ENCODE assay signal across 9 cellular contexts in the genomic region with DNA sequence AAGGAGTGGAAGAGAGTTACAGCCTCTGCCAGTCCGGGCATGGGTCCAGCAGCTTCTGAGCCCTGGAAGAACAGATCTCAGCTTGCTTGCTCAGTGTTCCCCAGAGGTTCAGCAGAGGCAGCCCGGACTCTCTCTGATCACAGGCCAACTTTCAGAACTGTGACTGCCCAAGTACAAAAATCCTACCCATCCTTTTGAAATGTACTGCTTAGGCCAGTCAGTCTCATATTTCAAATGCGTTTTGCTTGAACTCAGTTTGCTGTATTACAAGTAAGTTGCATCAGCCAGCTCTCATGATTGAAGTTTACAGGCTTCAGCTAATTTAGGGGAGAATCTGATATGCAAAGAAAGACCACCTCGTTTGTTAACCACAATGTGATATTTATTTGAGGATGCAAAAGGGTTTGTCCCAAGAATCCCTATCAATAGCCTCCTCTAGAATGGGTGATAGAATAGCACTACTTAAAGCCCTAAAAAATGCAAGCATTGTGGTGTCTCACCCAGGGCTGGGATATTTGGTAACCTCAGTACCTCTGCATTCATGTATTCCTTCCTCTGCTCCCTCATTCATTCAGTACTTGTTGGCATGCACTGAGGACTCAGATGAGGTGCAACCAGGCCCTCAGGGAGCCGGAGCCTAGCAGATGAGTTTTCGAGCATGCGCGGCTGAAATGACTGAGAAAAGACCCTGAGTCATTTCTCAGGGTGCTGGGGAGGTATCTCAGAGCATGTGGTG. TPM values are rescaled to one million over a fixed set of nuclear protein-coding genes. Genes with fewer than 3 reads are reported as not detected.
A peak's percentile ranks its signal among the peaks of the same experiment; 100 is the strongest.
DNase-seq lines count a peak whose midpoint lies in the region; ATAC-seq, FAIRE-seq and TF ChIP-seq lines count a peak whose summit lies in the region.
"Had no signal": no experiment of that assay in that cellular context is flagged by ENCODE, and none has a peak within 500 bp of the region (broad histone marks: within the 10 kb centered on the region; RNA-seq: fewer than 3 reads in every experiment).

No MANE protein-coding gene starts in this region.

- H2BK5ac ChIP-seq in mesenchymal stem cell (ENCODE audit: low read depth, low read length, poor library complexity, severe bottlenecking) (no peak overlapping the region), trophoblast cell (ENCODE audit: low read depth, low read length, poor library complexity) (no peak overlapping the region)

- peaks cover 27% of the 10 kb centered on the region for H3K79me1 ChIP-seq in mesenchymal stem cell (replicated peaks; ENCODE audit: low read length, poor library complexity, severe bottlenecking)
- H3K79me1 ChIP-seq in trophoblast cell (ENCODE audit: low read length), result no peaks in the 10 kb centered on the region

- H4K12ac ChIP-seq in trophoblast cell (ENCODE audit: low read depth, low read length), result no peak overlapping the region

- no peak for TF ChIP-seq POLR2A in GM12878 (IDR thresholded peaks at IDR 0.05; ENCODE audit: low read depth, low read length)

- TF ChIP-seq CTCF in DOHH2 (IDR thresholded peaks at IDR 0.05; ENCODE audit: low read depth, low read length, poor library complexity, severe bottlenecking) (no peak), GM12878 (IDR thresholded peaks at IDR 0.05 in 2 of 3, conservative IDR thresholded peaks at IDR 0.05 in 1 of 3; ENCODE audit: control insufficient read depth in 2 of 3, extremely low read depth in 1 of 3, insufficient read depth in 1 of 3, low read depth in 3 of 3, low read length in 3 of 3) (no peak)

- peaks cover 50% of the 10 kb centered on the region for H3K79me2 ChIP-seq in DOHH2 (ENCODE audit: control insufficient read depth, low read length)
- H3K79me2 ChIP-seq in GM12878 (ENCODE audit: control insufficient read depth, insufficient read depth, low read length), result peaks cover 3% of the 10 kb centered on the region
- H3K79me2 ChIP-seq in trophoblast cell (ENCODE audit: control insufficient read depth, insufficient read depth, low read length, poor library complexity), result no peaks in the 10 kb centered on the region

- H3K27me3 ChIP-seq in DOHH2 (ENCODE audit: control insufficient read depth, low read length), result no peaks in the 10 kb centered on the region
- H3K27me3 ChIP-seq in GM12878 (replicated peaks in 1 of 2; ENCODE audit: control insufficient read depth in 2 of 2, insufficient read depth in 2 of 2, low read length in 1 of 2), result no peaks in the 10 kb centered on the region
- H3K27me3 ChIP-seq in mesenchymal stem cell (ENCODE audit: control insufficient read depth in 1 of 2, insufficient read depth in 1 of 2, low read length in 2 of 2), result no peaks in the 10 kb centered on the region
- H3K27me3 ChIP-seq in trophoblast cell (ENCODE audit: insufficient read depth, low read length), result no peaks in the 10 kb centered on the region

- SMC1A ChIA-PET in GM12878 (lab: Charles Lee; ENCODE audit: uncharacterized antibody, unreplicated experiment), result interaction anchor here (1.1 kb wide), 1 partner anchor 91 kb away, joined by 3 read pairs; no protein-coding TSS in a partner anchor

- H3K18ac ChIP-seq in mesenchymal stem cell (ENCODE audit: low read depth in 1 of 2, low read length in 2 of 2), result peak overlapping the region in 1 of 2 experiments; percentile 66
- no peak overlapping the region for H3K18ac ChIP-seq in trophoblast cell (ENCODE audit: low read length)

- H3K36me3 ChIP-seq in DOHH2 (ENCODE audit: control insufficient read depth, low read length) (peaks cover 91% of the 10 kb centered on the region), GM12878 (ENCODE audit: control insufficient read depth in 2 of 2, insufficient read depth in 2 of 2, low read length in 1 of 2) (peaks cover 6 to 7% of the 10 kb centered on the region in 2 experiments; a peak in 3 of 4 replicates), mesenchymal stem cell (ENCODE audit: control insufficient read depth in 1 of 2, insufficient read depth in 2 of 2, low read depth in 1 of 2, low read length in 2 of 2) (peaks cover 40 to 61% of the 10 kb centered on the region in 2 experiments), trophoblast cell (ENCODE audit: control insufficient read depth in 1 of 2, insufficient read depth in 2 of 2, low read length in 2 of 2) (peaks cover 21 to 38% of the 10 kb centered on the region in 2 experiments)

- no peak for TF ChIP-seq EP300 in GM12878 (IDR thresholded peaks at IDR 0.05; ENCODE audit: borderline replicate concordance in 1 of 2, control insufficient read depth in 1 of 2, low read depth in 2 of 2, low read length in 2 of 2)

- H3K27ac ChIP-seq in DOHH2 (ENCODE audit: low read depth, low read length), result peak overlapping the region; percentile 38
- peak overlapping the region; percentile 60 for H3K27ac ChIP-seq in GM12878 (ENCODE audit: control insufficient read depth, insufficient read depth)
- peak overlapping the region; percentile 39 for H3K27ac ChIP-seq in mesenchymal stem cell (ENCODE audit: low read length, poor library complexity, severe bottlenecking)
- H3K27ac ChIP-seq in trophoblast cell (ENCODE audit: low read depth, low read length), result no peak overlapping the region
- H3K27ac ChIP-seq: KMS-11 had no signal

- RAD21 ChIA-PET in GM12878 (lab: Charles Lee; ENCODE audit: unreplicated experiment), result no interaction called here

- no peak for TF ChIP-seq RAD21 in GM12878 (IDR thresholded peaks at IDR 0.05; ENCODE audit: insufficient read depth, low read depth, low read length)

- intact Hi-C loops in GM12878 (cut with micrococcal nuclease; ENCODE audit: unreplicated experiment), result no loop called here

- H2BK12ac ChIP-seq in mesenchymal stem cell (ENCODE audit: low read length in 2 of 2) (peak overlapping the region in 1 of 2 experiments; percentile 82), trophoblast cell (ENCODE audit: low read length) (no peak overlapping the region)

- ATAC-seq in GM12878, result peak; percentile 43
- ATAC-seq in HG03196 (IDR thresholded peaks at IDR 0.05; ENCODE audit: unreplicated experiment), result no peak

- DNase-seq in NCI-H2029 (lab: John Stamatoyannopoulos, UW) (peak; percentile 50), GM12878 (ENCODE audit: low read depth, low spot score) (no peak), mesenchymal stem cell (peak; percentile 74), trophoblast cell (no peak)
- no peak for DNase-seq in NK-92 treated with Interleukin-12 subunit alpha and Interleukin-12 subunit beta, amount 100 ng/mL, for 24 hours (lab: John Stamatoyannopoulos, UW)
- DNase-seq in stimulated activated CD4-positive, alpha-beta T cell treated with anti-CD3 and anti-CD28 coated beads, Interleukin-4, amount 100 ng/mL, for 1 hour, result no peak

- in situ Hi-C loops in GM12878 (cut with MboI), result no loop called here

- H3K4me3 ChIP-seq in DOHH2 (ENCODE audit: low read length) (no peak overlapping the region), GM12878 (no peak overlapping the region), mesenchymal stem cell (ENCODE audit: insufficient read depth in 1 of 2, low read depth in 1 of 2, low read length in 2 of 2) (peak overlapping the region in 1 of 2 experiments; percentile 38), trophoblast cell (ENCODE audit: low read depth, low read length) (no peak overlapping the region)

- H2AFZ ChIP-seq in GM12878 (ENCODE audit: control insufficient read depth, low read depth, low read length) (peak overlapping the region; percentile 34), mesenchymal stem cell (ENCODE audit: low read depth, low read length) (no peak overlapping the region), trophoblast cell (ENCODE audit: insufficient read depth, low read length, poor library complexity) (no peak overlapping the region)

- FAIRE-seq in GM12878 (lab: Jason Lieb, UNC), result no peak

- no peak overlapping the region for H3K23ac ChIP-seq in mesenchymal stem cell (ENCODE audit: low read length in 2 of 2)
- H3K23ac ChIP-seq in trophoblast cell (ENCODE audit: low read length), result no peak overlapping the region

- H3K9me3 ChIP-seq in DOHH2 (ENCODE audit: control insufficient read depth, insufficient read depth, low read length) (no peaks in the 10 kb centered on the region), GM12878 (replicated peaks; ENCODE audit: control insufficient read depth, insufficient read depth, low read length) (0 out of 3 replicates have a peak, but pooled peaks cover 2% of the 10 kb centered on the region), mesenchymal stem cell (ENCODE audit: control insufficient read depth, low read length) (no peaks in the 10 kb centered on the region), trophoblast cell (ENCODE audit: insufficient read depth, low read depth, low read length) (no peaks in the 10 kb centered on the region)

- WGBS in GM12878 (ENCODE audit: insufficient coverage, insufficient replicate concordance, low lambda C conversion rate, missing lambda C conversion rate), result 3% methylated on average over 8 of the region's 8 CpGs
- 93% methylated on average over 8 of the region's 8 CpGs for WGBS in mesenchymal stem cell
- WGBS in trophoblast cell (ENCODE audit: extremely low coverage, insufficient coverage, insufficient read length), result no CpG with 5 or more reads among the region's 8 CpGs

- peak overlapping the region; percentile 16 to 49 for H3K4ac ChIP-seq in mesenchymal stem cell (ENCODE audit: low read depth in 1 of 2, low read length in 2 of 2)
- H3K4ac ChIP-seq in trophoblast cell (ENCODE audit: low read depth, low read length), result no peak overlapping the region

- POLR2A ChIA-PET in GM12878 (lab: Charles Lee), result interaction anchor here (0.8 kb wide), 1 partner anchor 11 kb away, joined by 4 read pairs; no protein-coding TSS in a partner anchor

- H4K8ac ChIP-seq in mesenchymal stem cell (ENCODE audit: low read length), result peak overlapping the region; percentile 38
- H4K8ac ChIP-seq in trophoblast cell (ENCODE audit: low read depth, low read length), result no peak overlapping the region

- BruUV-seq in GM12878 (replicated peaks; lab: Mats Ljungman, UMichigan), result no TSS peak

- H4K20me1 ChIP-seq in DOHH2 (ENCODE audit: control insufficient read depth, insufficient read depth, low read depth, low read length) (no peaks in the 10 kb centered on the region), GM12878 (ENCODE audit: control insufficient read depth, insufficient read depth) (no peaks in the 10 kb centered on the region)

- no peaks in the 10 kb centered on the region for H3K9me2 ChIP-seq in DOHH2 (replicated peaks; ENCODE audit: control insufficient read depth, low read length)

- H3K14ac ChIP-seq in mesenchymal stem cell (ENCODE audit: low read length in 2 of 2) (peak overlapping the region in 1 of 2 experiments; percentile 55), trophoblast cell (ENCODE audit: low read length) (no peak overlapping the region)

- H2AK5ac ChIP-seq in mesenchymal stem cell (ENCODE audit: low read length, severe bottlenecking) (peak overlapping the region; percentile 7), trophoblast cell (ENCODE audit: low read length) (no peak overlapping the region)

- CTCF ChIA-PET in GM12878 (lab: Yijun Ruan, JAX), result interaction anchor here (1.0 kb wide), 1 partner anchor 159 kb away, joined by 5 read pairs; no protein-coding TSS in a partner anchor

- peak overlapping the region; percentile 43 for H4K91ac ChIP-seq in mesenchymal stem cell (ENCODE audit: low read length)
- H4K91ac ChIP-seq in trophoblast cell (ENCODE audit: low read depth, low read length), result no peak overlapping the region

- H2BK15ac ChIP-seq in mesenchymal stem cell (ENCODE audit: low read depth, poor library complexity, severe bottlenecking), result no peak overlapping the region

- H3K4me1 ChIP-seq in DOHH2 (ENCODE audit: control insufficient read depth, low read length) (peaks cover 13% of the 10 kb centered on the region), GM12878 (ENCODE audit: control insufficient read depth, insufficient read depth, low read length) (peaks cover 12% of the 10 kb centered on the region), mesenchymal stem cell (ENCODE audit: control insufficient read depth, insufficient read depth, low read depth, low read length) (peaks cover 3% of the 10 kb centered on the region), trophoblast cell (ENCODE audit: control insufficient read depth in 1 of 2, insufficient read depth in 2 of 2, low read length in 2 of 2) (peaks cover 4 to 13% of the 10 kb centered on the region in 2 experiments)

- H3K4me2 ChIP-seq in DOHH2 (ENCODE audit: low read length) (no peak overlapping the region), GM12878 (ENCODE audit: control insufficient read depth, insufficient read depth) (peak overlapping the region; percentile 51), mesenchymal stem cell (ENCODE audit: low read length, poor library complexity, severe bottlenecking) (no peak overlapping the region), trophoblast cell (ENCODE audit: low read length) (no peak overlapping the region)
- H3K4me2 ChIP-seq: KMS-11 had no signal

- 0 out of 2 replicates have a peak, but pooled peaks cover 3% of the 10 kb centered on the region for H3F3A ChIP-seq in DOHH2 (ENCODE audit: control insufficient read depth, insufficient read depth)

- no peak overlapping the region for H2BK120ac ChIP-seq in mesenchymal stem cell (ENCODE audit: low read depth, low read length)
- no peak overlapping the region for H2BK120ac ChIP-seq in trophoblast cell (ENCODE audit: insufficient read depth, low read length, poor library complexity)

- H3K9ac ChIP-seq in GM12878 (ENCODE audit: control insufficient read depth, insufficient read depth, low read length) (0 out of 2 replicates have a peak overlapping the region, but pooled peaks have one; percentile 4), mesenchymal stem cell (ENCODE audit: low read length) (peak overlapping the region; percentile 90), trophoblast cell (ENCODE audit: low read length) (no peak overlapping the region)
- H3K9ac ChIP-seq: KMS-11 had no signal

RNA-seq across cellular contexts. Expression of a gene that starts 7.0 kb away (rescaled TPM):
- 13.2 and 13.4 TPM in 2 replicates for total RNA-seq in GM12878 (2013; cell fraction: nucleolus; rRNA removed)
- total RNA-seq in GM12878 (2014; rRNA removed) (82.3 and 94.3 TPM in 2 replicates), GM12878 (2014; rRNA removed; fragmentation: Illumina TruSeq; extraction: Trizol) (57.2 and 59.9 TPM in 2 replicates), GM12878 (2021) (61.0 and 61.8 TPM in 2 replicates)
- polyA plus RNA-seq in GM12878 (2011; ENCODE audit: low read depth), result 19.8 TPM
- polyA plus RNA-seq in GM12878 (2011; rRNA removed) (40.2 and 52.9 TPM in 2 replicates), GM12878 (2014; fragmentation: Illumina TruSeq; extraction: Trizol) (29.5 and 46.7 TPM in 2 replicates), GM12878 (2014; fragmentation: Nextera tagmentation; extraction: Ambion mirVana) (10 to 100 TPM; 55.6 to 80.0 TPM), GM12878 (2014; rRNA removed) (91.7 and 95.0 TPM in 2 replicates), GM12878 (2016; fragmentation: Nextera tagmentation; extraction: Ambion mirVana) (100 to 1,000 TPM; 129 to 130 TPM)
- polyA plus RNA-seq in GM12878 (2011; cell fraction: cytosol; rRNA removed), result 70.8 and 80.2 TPM in 2 replicates
- polyA plus RNA-seq in GM12878 (2011; cell fraction: nucleus; rRNA removed), result 26.7 and 41.8 TPM in 2 replicates
- polyA plus RNA-seq in GM12878 (2012), result 19.0 and 21.6 TPM in 2 replicates
- polyA minus RNA-seq in GM12878 (2011; rRNA and poly(A)+ RNA removed), result 33.1 and 43.8 TPM in 2 replicates
- polyA minus RNA-seq in GM12878 (2011; cell fraction: cytosol; rRNA and poly(A)+ RNA removed), result 17.5 and 27.4 TPM in 2 replicates
- polyA minus RNA-seq in GM12878 (2011; cell fraction: nucleus; rRNA and poly(A)+ RNA removed), result 11.0 and 23.6 TPM in 2 replicates
- polyA plus RNA-seq in mesenchymal stem cell (2013, experiment 1 of 2), result 45.3 TPM
- polyA plus RNA-seq in mesenchymal stem cell (2013, experiment 2 of 2), result 43.3 TPM
- 61.7 and 61.9 TPM in 2 replicates for polyA plus RNA-seq in trophoblast cell (2013)

RNA-seq across cellular contexts. Expression of a gene that starts 7.2 kb away (rescaled TPM):
- 52.9 and 53.1 TPM in 2 replicates for total RNA-seq in GM12878 (2013; cell fraction: nucleolus; rRNA removed)
- total RNA-seq in GM12878 (2014; rRNA removed) (19.6 and 22.9 TPM in 2 replicates), GM12878 (2014; rRNA removed; fragmentation: Illumina TruSeq; extraction: Trizol) (25.4 and 25.5 TPM in 2 replicates), GM12878 (2021) (19.3 and 21.4 TPM in 2 replicates)
- polyA plus RNA-seq in GM12878 (2011; ENCODE audit: low read depth), result 6.8 TPM
- polyA plus RNA-seq in GM12878 (2011; rRNA removed) (16.8 and 20.5 TPM in 2 replicates), GM12878 (2014; fragmentation: Illumina TruSeq; extraction: Trizol) (19.8 and 23.0 TPM in 2 replicates), GM12878 (2014; fragmentation: Nextera tagmentation; extraction: Ambion mirVana) (1 to 10 TPM; 3.6 to 4.7 TPM), GM12878 (2014; rRNA removed) (13.2 and 14.0 TPM in 2 replicates), GM12878 (2016; fragmentation: Nextera tagmentation; extraction: Ambion mirVana) (10 to 100 TPM; 17.9 to 18.0 TPM)
- 10.7 and 11.0 TPM in 2 replicates for polyA plus RNA-seq in GM12878 (2011; cell fraction: cytosol; rRNA removed)
- polyA plus RNA-seq in GM12878 (2011; cell fraction: nucleus; rRNA removed), result 9.7 and 11.8 TPM in 2 replicates
- polyA plus RNA-seq in GM12878 (2012), result 8.9 and 11.5 TPM in 2 replicates
- 19.5 and 20.5 TPM in 2 replicates for polyA minus RNA-seq in GM12878 (2011; rRNA and poly(A)+ RNA removed)
- 5.2 and 13.9 TPM in 2 replicates for polyA minus RNA-seq in GM12878 (2011; cell fraction: cytosol; rRNA and poly(A)+ RNA removed)
- polyA minus RNA-seq in GM12878 (2011; cell fraction: nucleus; rRNA and poly(A)+ RNA removed), result 8.1 and 13.1 TPM in 2 replicates
- polyA plus RNA-seq in mesenchymal stem cell (2013, experiment 1 of 2), result 6.3 TPM
- 6.5 TPM for polyA plus RNA-seq in mesenchymal stem cell (2013, experiment 2 of 2)
- 8.4 TPM in 2 replicates for polyA plus RNA-seq in trophoblast cell (2013)

RNA-seq across cellular contexts. Expression of a gene that starts 15.1 kb away (rescaled TPM):
- 0.33 TPM in 1 of 2 replicates, not detected in the other for total RNA-seq in GM12878 (2013; cell fraction: nucleolus; rRNA removed)
- total RNA-seq in GM12878 (2014; rRNA removed) (0.11 and 0.16 TPM in 2 replicates), GM12878 (2014; rRNA removed; fragmentation: Illumina TruSeq; extraction: Trizol) (0.18 and 0.22 TPM in 2 replicates), GM12878 (2021) (0.18 TPM in 1 of 2 replicates, not detected in the other)
- 0.52 TPM for polyA plus RNA-seq in GM12878 (2011; ENCODE audit: low read depth)
- polyA plus RNA-seq in GM12878 (2011; rRNA removed) (0.18 TPM in 1 of 2 replicates, not detected in the other), GM12878 (2014; fragmentation: Illumina TruSeq; extraction: Trizol) (0.34 and 0.35 TPM in 2 replicates), GM12878 (2014; fragmentation: Nextera tagmentation; extraction: Ambion mirVana) (under 1 TPM; 0.20 to 0.37 TPM), GM12878 (2014; rRNA removed) (0.22 and 0.64 TPM in 2 replicates), GM12878 (2016; fragmentation: Nextera tagmentation; extraction: Ambion mirVana) (under 1 TPM; 0.51 to 0.57 TPM)
- polyA plus RNA-seq in GM12878 (2011; cell fraction: cytosol; rRNA removed), result 0.13 and 0.18 TPM in 2 replicates
- polyA plus RNA-seq in GM12878 (2011; cell fraction: nucleus; rRNA removed), result 0.31 and 0.56 TPM in 2 replicates
- 0.49 and 0.87 TPM in 2 replicates for polyA plus RNA-seq in GM12878 (2012)
- polyA minus RNA-seq in GM12878 (2011; rRNA and poly(A)+ RNA removed), result 0.29 and 0.41 TPM in 2 replicates
- not detected in 2 replicates for polyA minus RNA-seq in GM12878 (2011; cell fraction: cytosol; rRNA and poly(A)+ RNA removed)
- polyA minus RNA-seq in GM12878 (2011; cell fraction: nucleus; rRNA and poly(A)+ RNA removed), result not detected in 2 replicates
- polyA plus RNA-seq in mesenchymal stem cell (2013, experiment 1 of 2), result 0.10 TPM
- 0.12 TPM for polyA plus RNA-seq in mesenchymal stem cell (2013, experiment 2 of 2)
- 0.15 and 0.18 TPM in 2 replicates for polyA plus RNA-seq in trophoblast cell (2013)

RNA-seq across cellular contexts. Expression of a gene that starts 42.9 kb away (rescaled TPM):
- total RNA-seq in GM12878 (2013; cell fraction: nucleolus; rRNA removed), result 218 and 241 TPM in 2 replicates
- total RNA-seq in GM12878 (2014; rRNA removed), result 120 and 141 TPM in 2 replicates
- 22.4 and 25.3 TPM in 2 replicates for total RNA-seq in GM12878 (2014; rRNA removed; fragmentation: Illumina TruSeq; extraction: Trizol)
- total RNA-seq in GM12878 (2021), result 92.9 and 96.9 TPM in 2 replicates
- polyA plus RNA-seq in GM12878 (2011; ENCODE audit: low read depth), result 42.4 TPM
- 80.4 and 90.9 TPM in 2 replicates for polyA plus RNA-seq in GM12878 (2011; rRNA removed)
- polyA plus RNA-seq in GM12878 (2011; cell fraction: cytosol; rRNA removed), result 56.2 and 81.2 TPM in 2 replicates
- 56.7 and 66.3 TPM in 2 replicates for polyA plus RNA-seq in GM12878 (2011; cell fraction: nucleus; rRNA removed)
- 53.7 and 55.7 TPM in 2 replicates for polyA plus RNA-seq in GM12878 (2012)
- polyA plus RNA-seq in GM12878 (2014; fragmentation: Illumina TruSeq; extraction: Trizol), result 74.5 and 89.8 TPM in 2 replicates
- polyA plus RNA-seq in GM12878 (2014; fragmentation: Nextera tagmentation; extraction: Ambion mirVana), result 10 to 100 TPM; 15.6 to 23.3 TPM
- 143 and 169 TPM in 2 replicates for polyA plus RNA-seq in GM12878 (2014; rRNA removed)
- polyA plus RNA-seq in GM12878 (2016; fragmentation: Nextera tagmentation; extraction: Ambion mirVana), result 100 to 1,000 TPM in 1 of 2 experiments, 10 to 100 TPM in 1; 97.6 to 116 TPM
- polyA minus RNA-seq in GM12878 (2011; rRNA and poly(A)+ RNA removed), result 55.4 and 77.9 TPM in 2 replicates
- polyA minus RNA-seq in GM12878 (2011; cell fraction: cytosol; rRNA and poly(A)+ RNA removed), result 22.4 and 25.4 TPM in 2 replicates
- polyA minus RNA-seq in GM12878 (2011; cell fraction: nucleus; rRNA and poly(A)+ RNA removed), result 38.1 and 45.3 TPM in 2 replicates
- 61.7 TPM for polyA plus RNA-seq in mesenchymal stem cell (2013, experiment 1 of 2)
- polyA plus RNA-seq in mesenchymal stem cell (2013, experiment 2 of 2), result 63.1 TPM
- 122 and 129 TPM in 2 replicates for polyA plus RNA-seq in trophoblast cell (2013)

RNA-seq across cellular contexts. Expression of a gene that starts 45.6 kb away (rescaled TPM):
- total RNA-seq in GM12878 (2013; cell fraction: nucleolus; rRNA removed), result 0.81 TPM in 1 of 2 replicates, not detected in the other
- total RNA-seq in GM12878 (2014; rRNA removed), result 0.05 TPM in 1 of 2 replicates, not detected in the other
- total RNA-seq in GM12878 (2014; rRNA removed; fragmentation: Illumina TruSeq; extraction: Trizol), result 0.23 TPM in 1 of 2 replicates, not detected in the other
- total RNA-seq in GM12878 (2021), result 0.35 TPM in 1 of 2 replicates, not detected in the other
- polyA plus RNA-seq in GM12878 (2011; ENCODE audit: low read depth), result not detected
- polyA plus RNA-seq in GM12878 (2011; rRNA removed), result 0.03 TPM in 1 of 2 replicates, not detected in the other
- not detected in 2 replicates for polyA plus RNA-seq in GM12878 (2011; cell fraction: cytosol; rRNA removed)
- 0.15 and 0.27 TPM in 2 replicates for polyA plus RNA-seq in GM12878 (2011; cell fraction: nucleus; rRNA removed)
- 0.08 TPM in 1 of 2 replicates, not detected in the other for polyA plus RNA-seq in GM12878 (2012)
- polyA plus RNA-seq in GM12878 (2014; fragmentation: Illumina TruSeq; extraction: Trizol), result not detected in 2 replicates
- not detected for polyA plus RNA-seq in GM12878 (2014; fragmentation: Nextera tagmentation; extraction: Ambion mirVana)
- polyA plus RNA-seq in GM12878 (2014; rRNA removed), result not detected in 2 replicates
- polyA plus RNA-seq in GM12878 (2016; fragmentation: Nextera tagmentation; extraction: Ambion mirVana), result not detected
- polyA minus RNA-seq in GM12878 (2011; rRNA and poly(A)+ RNA removed), result not detected in 2 replicates
- polyA minus RNA-seq in GM12878 (2011; cell fraction: cytosol; rRNA and poly(A)+ RNA removed), result not detected in 2 replicates
- polyA minus RNA-seq in GM12878 (2011; cell fraction: nucleus; rRNA and poly(A)+ RNA removed), result 0.96 TPM in 1 of 2 replicates, not detected in the other
- 0.04 TPM for polyA plus RNA-seq in mesenchymal stem cell (2013, experiment 1 of 2)
- polyA plus RNA-seq in mesenchymal stem cell (2013, experiment 2 of 2), result 0.01 TPM
- polyA plus RNA-seq in trophoblast cell (2013), result 0.15 and 0.19 TPM in 2 replicates

Comparison
In these comparisons a context has a peak if more than half of its experiments do, and no peak if none do; other contexts are left out.
1. DNase-seq: peak in NCI-H2029 (single experiment) and mesenchymal stem cell (single experiment); none in GM12878 (single experiment), trophoblast cell (0 of 2), NK-92 treated with Interleukin-12 subunit alpha and Interleukin-12 subunit beta, amount 100 ng/mL, for 24 hours (single experiment) and stimulated activated CD4-positive, alpha-beta T cell treated with anti-CD3 and anti-CD28 coated beads, Interleukin-4, amount 100 ng/mL, for 1 hour (single experiment).